ENCODE assay signal across 1 cellular context in the genomic region with DNA sequence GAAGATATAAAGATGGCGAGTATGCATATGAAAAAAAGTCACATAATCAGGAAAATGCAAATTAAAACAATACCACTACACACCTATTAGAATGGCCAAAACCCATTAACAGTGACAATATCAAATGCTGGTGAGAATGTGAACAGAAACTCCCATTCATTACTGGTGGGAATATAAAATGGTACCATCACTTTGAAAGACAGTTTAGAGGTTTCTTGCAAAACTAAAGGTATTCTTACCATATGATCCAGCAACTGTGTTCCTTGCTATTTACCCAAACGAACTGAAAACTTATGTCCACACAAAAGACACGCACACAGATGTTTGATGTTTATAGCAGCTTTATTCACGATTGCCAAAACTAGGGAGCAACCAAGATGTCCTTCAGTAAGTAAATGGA.
TF ChIP-seq lines count a peak whose summit lies in the region.

No MANE protein-coding gene starts in this region.

TF ChIP-seq in IMR-90, 13 proteins besides CTCF, POLR2A, EP300 and RAD21:
- no peak for TF ChIP-seq MAFK (IDR thresholded peaks at IDR 0.05; ENCODE audit: low read depth, low read length)
- TF ChIP-seq MAZ (IDR thresholded peaks at IDR 0.05; ENCODE audit: borderline replicate concordance, low read depth, low read length): no peak
- no peak for TF ChIP-seq NFE2L2 (IDR thresholded peaks at IDR 0.05; ENCODE audit: low read depth, low read length)
- no peak for TF ChIP-seq SMC3 (IDR thresholded peaks at IDR 0.05; ENCODE audit: low read depth, low read length)
- no peak for TF ChIP-seq FOS (IDR thresholded peaks at IDR 0.05; ENCODE audit: low read depth, low read length)
- no peak for TF ChIP-seq RFX5 (IDR thresholded peaks at IDR 0.05; ENCODE audit: low read depth, low read length)
- TF ChIP-seq, protein P1, sequence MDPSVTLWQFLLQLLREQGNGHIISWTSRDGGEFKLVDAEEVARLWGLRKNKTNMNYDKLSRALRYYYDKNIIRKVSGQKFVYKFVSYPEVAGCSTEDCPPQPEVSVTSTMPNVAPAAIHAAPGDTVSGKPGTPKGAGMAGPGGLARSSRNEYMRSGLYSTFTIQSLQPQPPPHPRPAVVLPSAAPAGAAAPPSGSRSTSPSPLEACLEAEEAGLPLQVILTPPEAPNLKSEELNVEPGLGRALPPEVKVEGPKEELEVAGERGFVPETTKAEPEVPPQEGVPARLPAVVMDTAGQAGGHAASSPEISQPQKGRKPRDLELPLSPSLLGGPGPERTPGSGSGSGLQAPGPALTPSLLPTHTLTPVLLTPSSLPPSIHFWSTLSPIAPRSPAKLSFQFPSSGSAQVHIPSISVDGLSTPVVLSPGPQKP (IDR thresholded peaks at IDR 0.05; ENCODE audit: borderline replicate concordance, low read depth, low read length): no peak
- TF ChIP-seq, protein P2, sequence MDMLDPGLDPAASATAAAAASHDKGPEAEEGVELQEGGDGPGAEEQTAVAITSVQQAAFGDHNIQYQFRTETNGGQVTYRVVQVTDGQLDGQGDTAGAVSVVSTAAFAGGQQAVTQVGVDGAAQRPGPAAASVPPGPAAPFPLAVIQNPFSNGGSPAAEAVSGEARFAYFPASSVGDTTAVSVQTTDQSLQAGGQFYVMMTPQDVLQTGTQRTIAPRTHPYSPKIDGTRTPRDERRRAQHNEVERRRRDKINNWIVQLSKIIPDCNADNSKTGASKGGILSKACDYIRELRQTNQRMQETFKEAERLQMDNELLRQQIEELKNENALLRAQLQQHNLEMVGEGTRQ (IDR thresholded peaks at IDR 0.05; ENCODE audit: low read depth, low read length): no peak
- TF ChIP-seq BHLHE40 (IDR thresholded peaks at IDR 0.05; ENCODE audit: low read depth, low read length): no peak
- TF ChIP-seq CEBPB (IDR thresholded peaks at IDR 0.05; ENCODE audit: low read depth, low read length): no peak
- TF ChIP-seq CHD1 (IDR thresholded peaks at IDR 0.05; ENCODE audit: low read depth, low read length): no peak
- no peak for TF ChIP-seq MXI1 (IDR thresholded peaks at IDR 0.05; ENCODE audit: borderline replicate concordance, low read depth, low read length)
- TF ChIP-seq RCOR1 (IDR thresholded peaks at IDR 0.05; ENCODE audit: insufficient replicate concordance, low read length): no peak
